In genomic region chr1:155975375-155976061, GRCh38 we compare ENCODE assay signal across 8 cellular contexts. TPM values are rescaled to one million over a fixed set of nuclear protein-coding genes. Genes with fewer than 3 reads are reported as not detected.
DNase-seq lines count a peak whose midpoint lies in the region; ATAC-seq and TF ChIP-seq lines count a peak whose summit lies in the region.

No MANE protein-coding gene starts in this region.

- peak overlapping the region; percentile 37 for H3K4me3 ChIP-seq in H7 (ENCODE audit: insufficient read depth, low read depth, low read length)
- H3K4me3 ChIP-seq in testis = peak overlapping the region in 1 of 2 donors; percentile 91

- no peak for ATAC-seq in HG02571 (IDR thresholded peaks at IDR 0.05; ENCODE audit: unreplicated experiment)
- no peak for ATAC-seq in HG03045 (IDR thresholded peaks at IDR 0.05; ENCODE audit: unreplicated experiment)

- no peak for TF ChIP-seq CTCF in testis (IDR thresholded peaks at IDR 0.05)

- peaks cover 37% of the 10 kb centered on the region for H3K4me1 ChIP-seq in testis

- peak overlapping the region; percentile 97 for H3K27ac ChIP-seq in epithelial cell of prostate
- peak overlapping the region in 1 of 2 donors; percentile 95 for H3K27ac ChIP-seq in testis

- H3K27me3 ChIP-seq in H7 (ENCODE audit: control insufficient read depth, insufficient read depth, low read length) (no peaks in the 10 kb centered on the region), testis (no peaks in the 10 kb centered on the region)

- intact Hi-C loops in testis (cut with DNase I; ENCODE audit: low total_unique reads) = no loop called here

- 49 to 61% methylated on average over 4 of the region's 4 CpGs for WGBS in testis, 2 donors

- no peaks in the 10 kb centered on the region for H3K9me3 ChIP-seq in testis

- H3K36me3 ChIP-seq in H7 (replicated peaks; ENCODE audit: control insufficient read depth, insufficient read depth, low read length) (no peaks in the 10 kb centered on the region; the same call in none of the 2 replicates), testis (ENCODE audit: low read depth, missing control alignments) (no peaks in the 10 kb centered on the region)

- peak; percentile 39 for DNase-seq in H7
- DNase-seq in OCI-M1 (lab: John Stamatoyannopoulos, UW) = peak; percentile 40
- DNase-seq in epithelial cell of prostate (ENCODE audit: low read depth, low spot score) = no peak
- peak; percentile 43 for DNase-seq in retina
- DNase-seq in NCI-H748 (lab: John Stamatoyannopoulos, UW; ENCODE audit: unreplicated experiment) = no peak
- no peak for DNase-seq in testis

- no peak for TF ChIP-seq POLR2A in testis (IDR thresholded peaks at IDR 0.05)

RNA-seq across cellular contexts. Expression of gene ARHGEF2, which starts 2.8 kb away (rescaled TPM):
- total RNA-seq in H7 (2014; rRNA removed; shearing (Covaris generic)) = 97.1 and 104 TPM in 2 replicates
- total RNA-seq in testis = 100 to 1,000 TPM in 1 of 2 donors, 10 to 100 TPM in 1; 56.6 to 124 TPM
- 88.8 TPM for polyA plus RNA-seq in testis (ENCODE audit: insufficient read depth, low read depth, low replicate concordance)

RNA-seq across cellular contexts. Expression of gene RXFP4, which starts 34.1 kb away (rescaled TPM):
- total RNA-seq in H7 (2014; rRNA removed; shearing (Covaris generic)) = not detected in 2 replicates
- 1 to 10 TPM in 1 of 2 donors, under 1 TPM in 1; 0.37 to 1.1 TPM for total RNA-seq in testis
- not detected for polyA plus RNA-seq in testis (ENCODE audit: insufficient read depth, low read depth, low replicate concordance)

RNA-seq across cellular contexts. Expression of gene KHDC4, which starts 41.3 kb away (rescaled TPM):
- 58.4 and 78.1 TPM in 2 replicates for total RNA-seq in H7 (2014; rRNA removed; shearing (Covaris generic))
- 10 to 100 TPM; 84.5 to 95.3 TPM for total RNA-seq in testis
- 45.5 TPM for polyA plus RNA-seq in testis (ENCODE audit: insufficient read depth, low read depth, low replicate concordance)

RNA-seq across cellular contexts. Expression of gene SSR2, which starts 45.2 kb away (rescaled TPM):
- 427 and 445 TPM in 2 replicates for total RNA-seq in H7 (2014; rRNA removed; shearing (Covaris generic))
- total RNA-seq in testis = 100 to 1,000 TPM; 170 to 216 TPM
- polyA plus RNA-seq in testis (ENCODE audit: insufficient read depth, low read depth, low replicate concordance) = 289 TPM

Comparison
In these comparisons a context has a peak if more than half of its experiments do, and no peak if none do; other contexts are left out.
1. DNase-seq: peak in H7 (single experiment), OCI-M1 (single experiment) and retina (single experiment); none in epithelial cell of prostate (single experiment), NCI-H748 (single experiment) and testis (single experiment).